In the genomic region with DNA sequence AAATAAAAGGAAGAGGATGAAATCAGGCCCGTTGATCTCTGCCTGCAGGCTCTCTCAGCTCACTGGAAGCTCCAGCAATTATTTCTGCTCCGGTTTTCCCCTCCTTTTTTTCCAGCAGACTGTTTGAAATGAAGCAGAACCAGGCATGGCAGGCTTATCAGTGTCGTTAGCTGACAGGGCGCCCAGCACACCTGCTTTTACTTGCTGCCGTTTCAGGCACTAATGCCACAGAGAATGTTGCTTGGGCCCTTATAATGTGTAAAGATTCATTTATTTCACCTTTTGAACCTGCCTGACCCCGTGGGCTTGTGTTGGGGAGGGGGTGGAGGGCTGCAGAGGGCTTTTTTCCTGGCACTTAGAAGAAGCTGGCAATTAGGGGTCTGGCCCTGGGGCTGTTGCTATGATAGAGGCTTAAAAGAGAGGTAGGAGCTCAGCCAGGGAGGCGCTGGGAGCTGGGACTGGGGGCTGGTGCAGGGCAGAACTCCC, we compare ENCODE assay signal across 3 cellular contexts.
TF ChIP-seq lines count a peak whose summit lies in the region.

No MANE protein-coding gene starts in this region.

TF ChIP-seq in GM23338, 12 proteins besides CTCF, POLR2A, EP300 and RAD21 (continued from another document and continues in another):
- no peak for TF ChIP-seq ZNF331 (CRISPR knock-in tag; IDR thresholded peaks at IDR 0.05; ENCODE audit: low read depth)
- TF ChIP-seq, protein P1, sequence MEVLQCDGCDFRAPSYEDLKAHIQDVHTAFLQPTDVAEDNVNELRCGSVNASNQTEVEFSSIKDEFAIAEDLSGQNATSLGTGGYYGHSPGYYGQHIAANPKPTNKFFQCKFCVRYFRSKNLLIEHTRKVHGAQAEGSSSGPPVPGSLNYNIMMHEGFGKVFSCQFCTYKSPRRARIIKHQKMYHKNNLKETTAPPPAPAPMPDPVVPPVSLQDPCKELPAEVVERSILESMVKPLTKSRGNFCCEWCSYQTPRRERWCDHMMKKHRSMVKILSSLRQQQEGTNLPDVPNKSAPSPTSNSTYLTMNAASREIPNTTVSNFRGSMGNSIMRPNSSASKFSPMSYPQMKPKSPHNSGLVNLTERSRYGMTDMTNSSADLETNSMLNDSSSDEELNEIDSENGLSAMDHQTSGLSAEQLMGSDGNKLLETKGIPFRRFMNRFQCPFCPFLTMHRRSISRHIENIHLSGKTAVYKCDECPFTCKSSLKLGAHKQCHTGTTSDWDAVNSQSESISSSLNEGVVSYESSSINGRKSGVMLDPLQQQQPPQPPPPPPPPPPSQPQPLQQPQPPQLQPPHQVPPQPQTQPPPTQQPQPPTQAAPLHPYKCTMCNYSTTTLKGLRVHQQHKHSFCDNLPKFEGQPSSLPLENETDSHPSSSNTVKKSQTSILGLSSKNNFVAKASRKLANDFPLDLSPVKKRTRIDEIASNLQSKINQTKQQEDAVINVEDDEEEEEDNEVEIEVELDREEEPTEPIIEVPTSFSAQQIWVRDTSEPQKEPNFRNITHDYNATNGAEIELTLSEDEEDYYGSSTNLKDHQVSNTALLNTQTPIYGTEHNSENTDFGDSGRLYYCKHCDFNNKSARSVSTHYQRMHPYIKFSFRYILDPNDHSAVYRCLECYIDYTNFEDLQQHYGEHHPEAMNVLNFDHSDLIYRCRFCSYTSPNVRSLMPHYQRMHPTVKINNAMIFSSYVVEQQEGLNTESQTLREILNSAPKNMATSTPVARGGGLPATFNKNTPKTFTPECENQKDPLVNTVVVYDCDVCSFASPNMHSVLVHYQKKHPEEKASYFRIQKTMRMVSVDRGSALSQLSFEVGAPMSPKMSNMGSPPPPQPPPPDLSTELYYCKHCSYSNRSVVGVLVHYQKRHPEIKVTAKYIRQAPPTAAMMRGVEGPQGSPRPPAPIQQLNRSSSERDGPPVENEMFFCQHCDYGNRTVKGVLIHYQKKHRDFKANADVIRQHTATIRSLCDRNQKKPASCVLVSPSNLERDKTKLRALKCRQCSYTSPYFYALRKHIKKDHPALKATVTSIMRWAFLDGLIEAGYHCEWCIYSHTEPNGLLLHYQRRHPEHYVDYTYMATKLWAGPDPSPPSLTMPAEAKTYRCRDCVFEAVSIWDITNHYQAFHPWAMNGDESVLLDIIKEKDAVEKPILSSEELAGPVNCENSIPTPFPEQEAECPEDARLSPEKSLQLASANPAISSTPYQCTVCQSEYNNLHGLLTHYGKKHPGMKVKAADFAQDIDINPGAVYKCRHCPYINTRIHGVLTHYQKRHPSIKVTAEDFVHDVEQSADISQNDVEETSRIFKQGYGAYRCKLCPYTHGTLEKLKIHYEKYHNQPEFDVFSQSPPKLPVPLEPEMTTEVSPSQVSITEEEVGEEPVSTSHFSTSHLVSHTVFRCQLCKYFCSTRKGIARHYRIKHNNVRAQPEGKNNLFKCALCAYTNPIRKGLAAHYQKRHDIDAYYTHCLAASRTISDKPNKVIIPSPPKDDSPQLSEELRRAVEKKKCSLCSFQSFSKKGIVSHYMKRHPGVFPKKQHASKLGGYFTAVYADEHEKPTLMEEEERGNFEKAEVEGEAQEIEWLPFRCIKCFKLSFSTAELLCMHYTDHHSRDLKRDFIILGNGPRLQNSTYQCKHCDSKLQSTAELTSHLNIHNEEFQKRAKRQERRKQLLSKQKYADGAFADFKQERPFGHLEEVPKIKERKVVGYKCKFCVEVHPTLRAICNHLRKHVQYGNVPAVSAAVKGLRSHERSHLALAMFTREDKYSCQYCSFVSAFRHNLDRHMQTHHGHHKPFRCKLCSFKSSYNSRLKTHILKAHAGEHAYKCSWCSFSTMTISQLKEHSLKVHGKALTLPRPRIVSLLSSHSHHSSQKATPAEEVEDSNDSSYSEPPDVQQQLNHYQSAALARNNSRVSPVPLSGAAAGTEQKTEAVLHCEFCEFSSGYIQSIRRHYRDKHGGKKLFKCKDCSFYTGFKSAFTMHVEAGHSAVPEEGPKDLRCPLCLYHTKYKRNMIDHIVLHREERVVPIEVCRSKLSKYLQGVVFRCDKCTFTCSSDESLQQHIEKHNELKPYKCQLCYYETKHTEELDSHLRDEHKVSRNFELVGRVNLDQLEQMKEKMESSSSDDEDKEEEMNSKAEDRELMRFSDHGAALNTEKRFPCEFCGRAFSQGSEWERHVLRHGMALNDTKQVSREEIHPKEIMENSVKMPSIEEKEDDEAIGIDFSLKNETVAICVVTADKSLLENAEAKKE (CRISPR knock-in tag; IDR thresholded peaks at IDR 0.05), result no peak

TF ChIP-seq in SK-N-SH, 30 proteins besides CTCF, POLR2A, EP300 and RAD21 (continued from another document and continues in another):
- TF ChIP-seq, protein P2, sequence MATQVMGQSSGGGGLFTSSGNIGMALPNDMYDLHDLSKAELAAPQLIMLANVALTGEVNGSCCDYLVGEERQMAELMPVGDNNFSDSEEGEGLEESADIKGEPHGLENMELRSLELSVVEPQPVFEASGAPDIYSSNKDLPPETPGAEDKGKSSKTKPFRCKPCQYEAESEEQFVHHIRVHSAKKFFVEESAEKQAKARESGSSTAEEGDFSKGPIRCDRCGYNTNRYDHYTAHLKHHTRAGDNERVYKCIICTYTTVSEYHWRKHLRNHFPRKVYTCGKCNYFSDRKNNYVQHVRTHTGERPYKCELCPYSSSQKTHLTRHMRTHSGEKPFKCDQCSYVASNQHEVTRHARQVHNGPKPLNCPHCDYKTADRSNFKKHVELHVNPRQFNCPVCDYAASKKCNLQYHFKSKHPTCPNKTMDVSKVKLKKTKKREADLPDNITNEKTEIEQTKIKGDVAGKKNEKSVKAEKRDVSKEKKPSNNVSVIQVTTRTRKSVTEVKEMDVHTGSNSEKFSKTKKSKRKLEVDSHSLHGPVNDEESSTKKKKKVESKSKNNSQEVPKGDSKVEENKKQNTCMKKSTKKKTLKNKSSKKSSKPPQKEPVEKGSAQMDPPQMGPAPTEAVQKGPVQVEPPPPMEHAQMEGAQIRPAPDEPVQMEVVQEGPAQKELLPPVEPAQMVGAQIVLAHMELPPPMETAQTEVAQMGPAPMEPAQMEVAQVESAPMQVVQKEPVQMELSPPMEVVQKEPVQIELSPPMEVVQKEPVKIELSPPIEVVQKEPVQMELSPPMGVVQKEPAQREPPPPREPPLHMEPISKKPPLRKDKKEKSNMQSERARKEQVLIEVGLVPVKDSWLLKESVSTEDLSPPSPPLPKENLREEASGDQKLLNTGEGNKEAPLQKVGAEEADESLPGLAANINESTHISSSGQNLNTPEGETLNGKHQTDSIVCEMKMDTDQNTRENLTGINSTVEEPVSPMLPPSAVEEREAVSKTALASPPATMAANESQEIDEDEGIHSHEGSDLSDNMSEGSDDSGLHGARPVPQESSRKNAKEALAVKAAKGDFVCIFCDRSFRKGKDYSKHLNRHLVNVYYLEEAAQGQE (IDR thresholded peaks at IDR 0.05; ENCODE audit: low read depth, low read length), result no peak
- TF ChIP-seq MEF2A (IDR thresholded peaks at IDR 0.05; ENCODE audit: borderline replicate concordance, low read depth) (no peak), NRF1 (IDR thresholded peaks at IDR 0.05; ENCODE audit: low read depth, low read length) (no peak), TCF12 (IDR thresholded peaks at IDR 0.05) (peak; percentile 69), ELF1 (IDR thresholded peaks at IDR 0.05) (no peak), TEAD4 (IDR thresholded peaks at IDR 0.05; ENCODE audit: borderline replicate concordance, insufficient read depth) (peak; percentile 12; the same call in 1 of the 2 replicates), RFX5 (IDR thresholded peaks at IDR 0.05; ENCODE audit: low read length) (peak; percentile 8; the same call in 1 of the 2 replicates), SMC3 (IDR thresholded peaks at IDR 0.05; ENCODE audit: low read depth, low read length) (no peak), MXI1 (IDR thresholded peaks at IDR 0.05; ENCODE audit: low read depth, low read length) (peak; percentile 79), RCOR1 (IDR thresholded peaks at IDR 0.05; ENCODE audit: low read length) (peak; percentile 98), FOXJ3 (CRISPR knock-in tag; IDR thresholded peaks at IDR 0.05) (peak; percentile 87), TAF1 (IDR thresholded peaks at IDR 0.05; ENCODE audit: borderline replicate concordance, low read depth, low read length) (no peak), SIN3A (IDR thresholded peaks at IDR 0.05; ENCODE audit: borderline replicate concordance, low read depth, low read length) (no peak), RXRA (IDR thresholded peaks at IDR 0.05; ENCODE audit: borderline replicate concordance, low read depth) (no peak)
- TF ChIP-seq, protein P3, sequence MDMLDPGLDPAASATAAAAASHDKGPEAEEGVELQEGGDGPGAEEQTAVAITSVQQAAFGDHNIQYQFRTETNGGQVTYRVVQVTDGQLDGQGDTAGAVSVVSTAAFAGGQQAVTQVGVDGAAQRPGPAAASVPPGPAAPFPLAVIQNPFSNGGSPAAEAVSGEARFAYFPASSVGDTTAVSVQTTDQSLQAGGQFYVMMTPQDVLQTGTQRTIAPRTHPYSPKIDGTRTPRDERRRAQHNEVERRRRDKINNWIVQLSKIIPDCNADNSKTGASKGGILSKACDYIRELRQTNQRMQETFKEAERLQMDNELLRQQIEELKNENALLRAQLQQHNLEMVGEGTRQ (IDR thresholded peaks at IDR 0.05; ENCODE audit: borderline replicate concordance, low read depth, low read length), result no peak
- TF ChIP-seq, protein P4, sequence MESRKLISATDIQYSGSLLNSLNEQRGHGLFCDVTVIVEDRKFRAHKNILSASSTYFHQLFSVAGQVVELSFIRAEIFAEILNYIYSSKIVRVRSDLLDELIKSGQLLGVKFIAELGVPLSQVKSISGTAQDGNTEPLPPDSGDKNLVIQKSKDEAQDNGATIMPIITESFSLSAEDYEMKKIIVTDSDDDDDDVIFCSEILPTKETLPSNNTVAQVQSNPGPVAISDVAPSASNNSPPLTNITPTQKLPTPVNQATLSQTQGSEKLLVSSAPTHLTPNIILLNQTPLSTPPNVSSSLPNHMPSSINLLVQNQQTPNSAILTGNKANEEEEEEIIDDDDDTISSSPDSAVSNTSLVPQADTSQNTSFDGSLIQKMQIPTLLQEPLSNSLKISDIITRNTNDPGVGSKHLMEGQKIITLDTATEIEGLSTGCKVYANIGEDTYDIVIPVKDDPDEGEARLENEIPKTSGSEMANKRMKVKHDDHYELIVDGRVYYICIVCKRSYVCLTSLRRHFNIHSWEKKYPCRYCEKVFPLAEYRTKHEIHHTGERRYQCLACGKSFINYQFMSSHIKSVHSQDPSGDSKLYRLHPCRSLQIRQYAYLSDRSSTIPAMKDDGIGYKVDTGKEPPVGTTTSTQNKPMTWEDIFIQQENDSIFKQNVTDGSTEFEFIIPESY (IDR thresholded peaks at IDR 0.05; ENCODE audit: borderline replicate concordance, low read depth), result no peak

TF ChIP-seq in neural cell, 6 proteins besides CTCF, POLR2A, EP300 and RAD21 (continued from another document):
- TF ChIP-seq, protein P2 (IDR thresholded peaks at IDR 0.05; ENCODE audit: borderline replicate concordance), result peak; percentile 64
- TF ChIP-seq EZH2 (IDR thresholded peaks at IDR 0.05; ENCODE audit: borderline replicate concordance, insufficient read depth, low read length, poor library complexity, severe bottlenecking), result no peak
- TF ChIP-seq POLR2AphosphoS5 (IDR thresholded peaks at IDR 0.05), result peak; percentile 43
- no peak for TF ChIP-seq MXI1 (conservative IDR thresholded peaks at IDR 0.05; ENCODE audit: poor library complexity, severe bottlenecking)
- no peak for TF ChIP-seq TAF1 (IDR thresholded peaks at IDR 0.05; ENCODE audit: low read depth)
